Comparison of ENCODE assay signal across 2 cellular contexts in genomic region chr3:61730058-61730457, GRCh38.
TF ChIP-seq lines count a peak whose summit lies in the region.

No MANE protein-coding gene starts in this region.

TF ChIP-seq in GM23338, 12 proteins besides CTCF, POLR2A, EP300 and RAD21 (continued from another document):
- TF ChIP-seq REST (IDR thresholded peaks at IDR 0.05; ENCODE audit: unreplicated experiment), result no peak
- TF ChIP-seq ZNF114 (CRISPR knock-in tag; IDR thresholded peaks at IDR 0.05), result no peak
- TF ChIP-seq EZH2 (IDR thresholded peaks at IDR 0.05; ENCODE audit: low read depth, unreplicated experiment), result no peak
- no peak for TF ChIP-seq EZH2phosphoT487 (IDR thresholded peaks at IDR 0.05; ENCODE audit: unreplicated experiment)
- no peak for TF ChIP-seq JUNB (IDR thresholded peaks at IDR 0.05; ENCODE audit: unreplicated experiment)
- TF ChIP-seq ZNF462 (CRISPR knock-in tag; IDR thresholded peaks at IDR 0.05), result no peak
- TF ChIP-seq ETS1 (IDR thresholded peaks at IDR 0.05), result no peak
- no peak for TF ChIP-seq NANOG (IDR thresholded peaks at IDR 0.05; ENCODE audit: borderline replicate concordance)

TF ChIP-seq in WTC11, 78 proteins besides CTCF, POLR2A, EP300 and RAD21 (continued from another document):
- TF ChIP-seq, protein P1, sequence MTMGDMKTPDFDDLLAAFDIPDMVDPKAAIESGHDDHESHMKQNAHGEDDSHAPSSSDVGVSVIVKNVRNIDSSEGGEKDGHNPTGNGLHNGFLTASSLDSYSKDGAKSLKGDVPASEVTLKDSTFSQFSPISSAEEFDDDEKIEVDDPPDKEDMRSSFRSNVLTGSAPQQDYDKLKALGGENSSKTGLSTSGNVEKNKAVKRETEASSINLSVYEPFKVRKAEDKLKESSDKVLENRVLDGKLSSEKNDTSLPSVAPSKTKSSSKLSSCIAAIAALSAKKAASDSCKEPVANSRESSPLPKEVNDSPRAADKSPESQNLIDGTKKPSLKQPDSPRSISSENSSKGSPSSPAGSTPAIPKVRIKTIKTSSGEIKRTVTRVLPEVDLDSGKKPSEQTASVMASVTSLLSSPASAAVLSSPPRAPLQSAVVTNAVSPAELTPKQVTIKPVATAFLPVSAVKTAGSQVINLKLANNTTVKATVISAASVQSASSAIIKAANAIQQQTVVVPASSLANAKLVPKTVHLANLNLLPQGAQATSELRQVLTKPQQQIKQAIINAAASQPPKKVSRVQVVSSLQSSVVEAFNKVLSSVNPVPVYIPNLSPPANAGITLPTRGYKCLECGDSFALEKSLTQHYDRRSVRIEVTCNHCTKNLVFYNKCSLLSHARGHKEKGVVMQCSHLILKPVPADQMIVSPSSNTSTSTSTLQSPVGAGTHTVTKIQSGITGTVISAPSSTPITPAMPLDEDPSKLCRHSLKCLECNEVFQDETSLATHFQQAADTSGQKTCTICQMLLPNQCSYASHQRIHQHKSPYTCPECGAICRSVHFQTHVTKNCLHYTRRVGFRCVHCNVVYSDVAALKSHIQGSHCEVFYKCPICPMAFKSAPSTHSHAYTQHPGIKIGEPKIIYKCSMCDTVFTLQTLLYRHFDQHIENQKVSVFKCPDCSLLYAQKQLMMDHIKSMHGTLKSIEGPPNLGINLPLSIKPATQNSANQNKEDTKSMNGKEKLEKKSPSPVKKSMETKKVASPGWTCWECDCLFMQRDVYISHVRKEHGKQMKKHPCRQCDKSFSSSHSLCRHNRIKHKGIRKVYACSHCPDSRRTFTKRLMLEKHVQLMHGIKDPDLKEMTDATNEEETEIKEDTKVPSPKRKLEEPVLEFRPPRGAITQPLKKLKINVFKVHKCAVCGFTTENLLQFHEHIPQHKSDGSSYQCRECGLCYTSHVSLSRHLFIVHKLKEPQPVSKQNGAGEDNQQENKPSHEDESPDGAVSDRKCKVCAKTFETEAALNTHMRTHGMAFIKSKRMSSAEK (CRISPR knock-in tag; IDR thresholded peaks at IDR 0.05; ENCODE audit: borderline replicate concordance), result no peak
- TF ChIP-seq OVOL2 (CRISPR knock-in tag; IDR thresholded peaks at IDR 0.05; ENCODE audit: borderline replicate concordance), result no peak
- TF ChIP-seq, protein P2, sequence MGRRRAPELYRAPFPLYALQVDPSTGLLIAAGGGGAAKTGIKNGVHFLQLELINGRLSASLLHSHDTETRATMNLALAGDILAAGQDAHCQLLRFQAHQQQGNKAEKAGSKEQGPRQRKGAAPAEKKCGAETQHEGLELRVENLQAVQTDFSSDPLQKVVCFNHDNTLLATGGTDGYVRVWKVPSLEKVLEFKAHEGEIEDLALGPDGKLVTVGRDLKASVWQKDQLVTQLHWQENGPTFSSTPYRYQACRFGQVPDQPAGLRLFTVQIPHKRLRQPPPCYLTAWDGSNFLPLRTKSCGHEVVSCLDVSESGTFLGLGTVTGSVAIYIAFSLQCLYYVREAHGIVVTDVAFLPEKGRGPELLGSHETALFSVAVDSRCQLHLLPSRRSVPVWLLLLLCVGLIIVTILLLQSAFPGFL (CRISPR knock-in tag; IDR thresholded peaks at IDR 0.05; ENCODE audit: borderline replicate concordance), result no peak
- no peak for TF ChIP-seq ZNF512 (CRISPR knock-in tag; IDR thresholded peaks at IDR 0.05; ENCODE audit: borderline replicate concordance)
- TF ChIP-seq FOXK1 (CRISPR knock-in tag; IDR thresholded peaks at IDR 0.05), result no peak
- TF ChIP-seq, protein P3, sequence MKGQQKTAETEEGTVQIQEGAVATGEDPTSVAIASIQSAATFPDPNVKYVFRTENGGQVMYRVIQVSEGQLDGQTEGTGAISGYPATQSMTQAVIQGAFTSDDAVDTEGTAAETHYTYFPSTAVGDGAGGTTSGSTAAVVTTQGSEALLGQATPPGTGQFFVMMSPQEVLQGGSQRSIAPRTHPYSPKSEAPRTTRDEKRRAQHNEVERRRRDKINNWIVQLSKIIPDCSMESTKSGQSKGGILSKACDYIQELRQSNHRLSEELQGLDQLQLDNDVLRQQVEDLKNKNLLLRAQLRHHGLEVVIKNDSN (CRISPR knock-in tag; IDR thresholded peaks at IDR 0.05), result no peak
- TF ChIP-seq TEAD4 (CRISPR knock-in tag; IDR thresholded peaks at IDR 0.05), result no peak
- TF ChIP-seq SP1 (CRISPR knock-in tag; conservative IDR thresholded peaks at IDR 0.05), result no peak
- no peak for TF ChIP-seq FOXJ3 (CRISPR knock-in tag; IDR thresholded peaks at IDR 0.05; ENCODE audit: borderline replicate concordance)
- TF ChIP-seq, protein P4, sequence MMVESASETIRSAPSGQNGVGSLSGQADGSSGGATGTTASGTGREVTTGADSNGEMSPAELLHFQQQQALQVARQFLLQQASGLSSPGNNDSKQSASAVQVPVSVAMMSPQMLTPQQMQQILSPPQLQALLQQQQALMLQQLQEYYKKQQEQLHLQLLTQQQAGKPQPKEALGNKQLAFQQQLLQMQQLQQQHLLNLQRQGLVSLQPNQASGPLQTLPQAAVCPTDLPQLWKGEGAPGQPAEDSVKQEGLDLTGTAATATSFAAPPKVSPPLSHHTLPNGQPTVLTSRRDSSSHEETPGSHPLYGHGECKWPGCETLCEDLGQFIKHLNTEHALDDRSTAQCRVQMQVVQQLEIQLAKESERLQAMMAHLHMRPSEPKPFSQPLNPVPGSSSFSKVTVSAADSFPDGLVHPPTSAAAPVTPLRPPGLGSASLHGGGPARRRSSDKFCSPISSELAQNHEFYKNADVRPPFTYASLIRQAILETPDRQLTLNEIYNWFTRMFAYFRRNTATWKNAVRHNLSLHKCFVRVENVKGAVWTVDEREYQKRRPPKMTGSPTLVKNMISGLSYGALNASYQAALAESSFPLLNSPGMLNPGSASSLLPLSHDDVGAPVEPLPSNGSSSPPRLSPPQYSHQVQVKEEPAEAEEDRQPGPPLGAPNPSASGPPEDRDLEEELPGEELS (CRISPR knock-in tag; IDR thresholded peaks at IDR 0.05), result no peak
- no peak for TF ChIP-seq USF2 (CRISPR knock-in tag; IDR thresholded peaks at IDR 0.05)
- TF ChIP-seq ZNF423 (CRISPR knock-in tag; IDR thresholded peaks at IDR 0.05), result no peak
- TF ChIP-seq ZNF263 (CRISPR knock-in tag; IDR thresholded peaks at IDR 0.05; ENCODE audit: low read depth), result no peak
- TF ChIP-seq, protein P5, sequence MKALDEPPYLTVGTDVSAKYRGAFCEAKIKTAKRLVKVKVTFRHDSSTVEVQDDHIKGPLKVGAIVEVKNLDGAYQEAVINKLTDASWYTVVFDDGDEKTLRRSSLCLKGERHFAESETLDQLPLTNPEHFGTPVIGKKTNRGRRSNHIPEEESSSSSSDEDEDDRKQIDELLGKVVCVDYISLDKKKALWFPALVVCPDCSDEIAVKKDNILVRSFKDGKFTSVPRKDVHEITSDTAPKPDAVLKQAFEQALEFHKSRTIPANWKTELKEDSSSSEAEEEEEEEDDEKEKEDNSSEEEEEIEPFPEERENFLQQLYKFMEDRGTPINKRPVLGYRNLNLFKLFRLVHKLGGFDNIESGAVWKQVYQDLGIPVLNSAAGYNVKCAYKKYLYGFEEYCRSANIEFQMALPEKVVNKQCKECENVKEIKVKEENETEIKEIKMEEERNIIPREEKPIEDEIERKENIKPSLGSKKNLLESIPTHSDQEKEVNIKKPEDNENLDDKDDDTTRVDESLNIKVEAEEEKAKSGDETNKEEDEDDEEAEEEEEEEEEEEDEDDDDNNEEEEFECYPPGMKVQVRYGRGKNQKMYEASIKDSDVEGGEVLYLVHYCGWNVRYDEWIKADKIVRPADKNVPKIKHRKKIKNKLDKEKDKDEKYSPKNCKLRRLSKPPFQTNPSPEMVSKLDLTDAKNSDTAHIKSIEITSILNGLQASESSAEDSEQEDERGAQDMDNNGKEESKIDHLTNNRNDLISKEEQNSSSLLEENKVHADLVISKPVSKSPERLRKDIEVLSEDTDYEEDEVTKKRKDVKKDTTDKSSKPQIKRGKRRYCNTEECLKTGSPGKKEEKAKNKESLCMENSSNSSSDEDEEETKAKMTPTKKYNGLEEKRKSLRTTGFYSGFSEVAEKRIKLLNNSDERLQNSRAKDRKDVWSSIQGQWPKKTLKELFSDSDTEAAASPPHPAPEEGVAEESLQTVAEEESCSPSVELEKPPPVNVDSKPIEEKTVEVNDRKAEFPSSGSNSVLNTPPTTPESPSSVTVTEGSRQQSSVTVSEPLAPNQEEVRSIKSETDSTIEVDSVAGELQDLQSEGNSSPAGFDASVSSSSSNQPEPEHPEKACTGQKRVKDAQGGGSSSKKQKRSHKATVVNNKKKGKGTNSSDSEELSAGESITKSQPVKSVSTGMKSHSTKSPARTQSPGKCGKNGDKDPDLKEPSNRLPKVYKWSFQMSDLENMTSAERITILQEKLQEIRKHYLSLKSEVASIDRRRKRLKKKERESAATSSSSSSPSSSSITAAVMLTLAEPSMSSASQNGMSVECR (CRISPR knock-in tag; IDR thresholded peaks at IDR 0.05; ENCODE audit: borderline replicate concordance), result no peak
